1 cellular context compared by ENCODE assay signal in genomic region chr9:35102465-35102768, GRCh38.
TF ChIP-seq lines count a peak whose summit lies in the region.

No MANE protein-coding gene starts in this region.

TF ChIP-seq in H1, 55 proteins besides CTCF, POLR2A, EP300 and RAD21:
- TF ChIP-seq ATF3 (IDR thresholded peaks at IDR 0.05; ENCODE audit: insufficient read depth, low read depth, low read length) (no peak), PHF8 (conservative IDR thresholded peaks at IDR 0.05; ENCODE audit: low read depth, low read length) (no peak), GABPA (IDR thresholded peaks at IDR 0.05; ENCODE audit: borderline replicate concordance, insufficient read depth, low read length) (no peak), TEAD4 (IDR thresholded peaks at IDR 0.05; ENCODE audit: low read depth, low read length) (no peak), SIX5 (IDR thresholded peaks at IDR 0.05; ENCODE audit: low read depth, low read length) (no peak), SAP30 (IDR thresholded peaks at IDR 0.05; ENCODE audit: insufficient read depth, insufficient replicate concordance, low read length) (no peak), CEBPB (IDR thresholded peaks at IDR 0.05; ENCODE audit: low read depth, low read length) (no peak), CHD1 (IDR thresholded peaks at IDR 0.05; ENCODE audit: low read depth, low read length) (no peak), TCF12 (IDR thresholded peaks at IDR 0.05; ENCODE audit: low read depth, low read length) (no peak)
